Comparison of ENCODE assay signal across 22 cellular contexts in genomic region chr10:29797616-29798015, GRCh38.
"Had no signal": no experiment of that assay in that cellular context is flagged by ENCODE, and none has a peak within 500 bp of the region (broad histone marks: within the 10 kb centered on the region; RNA-seq: fewer than 3 reads in every experiment).

No MANE protein-coding gene starts in this region.

- ATAC-seq: activated CD8-positive, alpha-beta memory T cell treated with anti-CD3 and anti-CD28 coated beads, Interleukin-2, amount 10 ng/mL, durations not matched to agents 7 days and 5 days; body of pancreas had no signal

- H3K9me3 ChIP-seq: body of pancreas, SJSA1 had no signal

- FAIRE-seq: bronchial epithelial cell, RCC 7860 had no signal

- H3K27ac ChIP-seq: SJSA1 had no signal

- H3K4me3 ChIP-seq: body of pancreas, SJSA1 had no signal

- H3K36me3 ChIP-seq: SJSA1 had no signal

- H3K27me3 ChIP-seq: body of pancreas, SJSA1 had no signal

- DNase-seq: activated B cell treated with CpG ODN at 0.5 μM for 24 hours; activated CD4-positive, alpha-beta T cell treated with anti-CD3 and anti-CD28 coated beads for 1 hour; activated CD4-positive, alpha-beta T cell treated with anti-CD3 and anti-CD28 coated beads, Interleukin-2, amount 10 ng/mL, durations not matched to agents 24 days and 14 days; activated CD4-positive, alpha-beta T cell treated with anti-CD3 and anti-CD28 coated beads, Interleukin-2, amount 50 U/mL, for 48 hours; activated CD8-positive, alpha-beta memory T cell treated with anti-CD3 and anti-CD28 coated beads, Interleukin-2, amount 10 ng/mL, durations not matched to agents 7 days and 5 days; activated effector memory CD4-positive, alpha-beta T cell treated with Interleukin-2 at 50 U/mL for 16 hours; activated naive CD4-positive, alpha-beta T cell; activated T-cell treated with anti-CD3 and anti-CD28 coated beads, Interleukin-2, amount 50 U/mL, for 24 hours; aorta; body of pancreas; central memory CD4-positive, alpha-beta T cell; Karpas-422; NCI-H1048; NCI-H146; NCI-H187 treated with DMSO at 0.1 percent for 48 hours; NCI-H2081 treated with DMSO at 0.1 percent for 48 hours; NCI-H446; NCI-H524; SHP77 had no signal
